Comparison of ENCODE assay signal across 14 cellular contexts in genomic region chr15:36468746-36469145, GRCh38.
DNase-seq lines count a peak whose midpoint lies in the region; ATAC-seq and TF ChIP-seq lines count a peak whose summit lies in the region.
"Had no signal": no experiment of that assay in that cellular context is flagged by ENCODE, and none has a peak within 500 bp of the region (broad histone marks: within the 10 kb centered on the region; RNA-seq: fewer than 3 reads in every experiment).

No MANE protein-coding gene starts in this region.

- no peak overlapping the region for H3K4ac ChIP-seq in neuronal stem cell (ENCODE audit: low read length)

- peak; percentile 54 for DNase-seq in NCI-H82 (lab: John Stamatoyannopoulos, UW)
- peak; percentile 97 to 100 for DNase-seq in fibroblast of lung (ENCODE audit: low read depth in 2 of 2)
- DNase-seq in neuronal stem cell (ENCODE audit: low spot score) = no peak
- DNase-seq in stimulated activated CD4-positive, alpha-beta T cell treated with anti-CD3 and anti-CD28 coated beads, Interleukin-4, amount 100 ng/mL, for 4 hours = no peak
- no peak for DNase-seq in Karpas-422
- DNase-seq in CD4-positive, alpha-beta memory T cell = no peak
- DNase-seq: body of pancreas, DMS 273 treated with DMSO at 0.1 percent for 48 hours, heart right ventricle, NCI-H226, T-cell had no signal

- H3K36me3 ChIP-seq in fibroblast of lung (ENCODE audit: control insufficient read depth, insufficient read depth, low read length) (no peaks in the 10 kb centered on the region), neuronal stem cell (replicated peaks in 1 of 2; ENCODE audit: control insufficient read depth in 2 of 2, insufficient read depth in 2 of 2, low read length in 2 of 2) (no peaks in the 10 kb centered on the region), Karpas-422 (ENCODE audit: insufficient read depth, low read length) (no peaks in the 10 kb centered on the region)
- no peaks in the 10 kb centered on the region for H3K36me3 ChIP-seq in CD4-positive, alpha-beta memory T cell (ENCODE audit: insufficient read depth, low read length)
- H3K36me3 ChIP-seq: heart right ventricle, neural progenitor cell had no signal

- ATAC-seq in GM18867 (IDR thresholded peaks at IDR 0.05; ENCODE audit: unreplicated experiment) = peak; percentile 39
- no peak for ATAC-seq in HG02571 (IDR thresholded peaks at IDR 0.05; ENCODE audit: unreplicated experiment)
- ATAC-seq: body of pancreas, T-cell had no signal

- no peak overlapping the region for H2BK15ac ChIP-seq in neuronal stem cell (ENCODE audit: low read length)

- no peak overlapping the region for H3K23ac ChIP-seq in neuronal stem cell (ENCODE audit: low read depth, low read length, poor library complexity)

- no peaks in the 10 kb centered on the region for H3K36me3 Mint-ChIP-seq in CD4-positive, alpha-beta memory T cell
- H3K36me3 Mint-ChIP-seq: neural progenitor cell, T-cell had no signal

- no peak overlapping the region for H4K8ac ChIP-seq in neuronal stem cell (ENCODE audit: low read depth, low read length)

- no peaks in the 10 kb centered on the region for H3K79me1 ChIP-seq in neuronal stem cell (ENCODE audit: low read depth, low read length)

- H3K79me2 ChIP-seq in fibroblast of lung (ENCODE audit: control insufficient read depth, insufficient read depth, low read length) = no peaks in the 10 kb centered on the region
- H3K79me2 ChIP-seq in Karpas-422 (ENCODE audit: low read length) = no peaks in the 10 kb centered on the region

- H3K9me2 ChIP-seq in Karpas-422 (replicated peaks; ENCODE audit: insufficient read depth, low read length) = no peaks in the 10 kb centered on the region

- no peak overlapping the region for H3K18ac ChIP-seq in neuronal stem cell (ENCODE audit: low read length)

- peaks cover 0 to 3% of the 10 kb centered on the region in 2 donors for H3K27me3 Mint-ChIP-seq in CD4-positive, alpha-beta memory T cell

- H2AFZ ChIP-seq in fibroblast of lung (ENCODE audit: low read length) (peak overlapping the region; percentile 9), neuronal stem cell (ENCODE audit: low read length) (peak overlapping the region; percentile 76), Karpas-422 (ENCODE audit: low read length) (no peak overlapping the region)
- H2AFZ ChIP-seq: neural progenitor cell had no signal

- H3K27ac ChIP-seq in fibroblast of lung (ENCODE audit: insufficient read depth, low read length) (peak overlapping the region; percentile 61), neuronal stem cell (replicated peaks; ENCODE audit: low read length) (no peak overlapping the region), Karpas-422 (ENCODE audit: low read length) (no peak overlapping the region)
- no peak overlapping the region for H3K27ac ChIP-seq in CD4-positive, alpha-beta memory T cell (ENCODE audit: low read depth, low read length)
- H3K27ac ChIP-seq: body of pancreas, heart right ventricle, neural progenitor cell had no signal

- H2BK120ac ChIP-seq in neuronal stem cell (ENCODE audit: low read depth, low read length) = no peak overlapping the region

- intact Hi-C loops in CD4-positive, alpha-beta memory T cell (cut with micrococcal nuclease) = no loop called here

- CTCF ChIA-PET in CD4-positive, alpha-beta memory T cell (lab: Charles Lee; ENCODE audit: partially characterized antibody) = no interaction called here

- no peak overlapping the region for H3K14ac ChIP-seq in neuronal stem cell (ENCODE audit: low read length)

- H4K20me1 ChIP-seq in fibroblast of lung (ENCODE audit: control insufficient read depth, extremely low read depth, insufficient read depth, low read length) = no peaks in the 10 kb centered on the region
- no peaks in the 10 kb centered on the region for H4K20me1 ChIP-seq in Karpas-422 (ENCODE audit: insufficient read depth, low read depth, low read length)

- TF ChIP-seq CTCF in fibroblast of lung (conservative IDR thresholded peaks at IDR 0.05 in 1 of 2, IDR thresholded peaks at IDR 0.05 in 1 of 2; ENCODE audit: low read depth in 1 of 2, low read length in 2 of 2) = no peak

- H2BK12ac ChIP-seq in neuronal stem cell (ENCODE audit: low read length) = no peak overlapping the region

- peaks cover 0 to 3% (median 0%) of the 10 kb centered on the region in 8 donors for H3K9me3 Mint-ChIP-seq in CD4-positive, alpha-beta memory T cell
- H3K9me3 Mint-ChIP-seq: neural progenitor cell had no signal

- no peak overlapping the region for H3K4me3 Mint-ChIP-seq in CD4-positive, alpha-beta memory T cell
- H3K4me3 Mint-ChIP-seq: neural progenitor cell, T-cell had no signal

- H3K27ac Mint-ChIP-seq in CD4-positive, alpha-beta memory T cell = no peak overlapping the region
- H3K27ac Mint-ChIP-seq: neural progenitor cell, T-cell had no signal

- H2AK5ac ChIP-seq in neuronal stem cell (ENCODE audit: low read depth, low read length) = no peak overlapping the region

- no peaks in the 10 kb centered on the region for H3K27me3 ChIP-seq in fibroblast of lung (ENCODE audit: control insufficient read depth, insufficient read depth, low read length)
- H3K27me3 ChIP-seq in neuronal stem cell (ENCODE audit: control insufficient read depth in 3 of 3, insufficient read depth in 3 of 3, low read depth in 1 of 3, low read length in 3 of 3) = no peaks in the 10 kb centered on the region
- H3K27me3 ChIP-seq in Karpas-422 (ENCODE audit: low read length) = no peaks in the 10 kb centered on the region
- H3K27me3 ChIP-seq in CD4-positive, alpha-beta memory T cell (ENCODE audit: insufficient read depth, low read length) = no peaks in the 10 kb centered on the region
- H3K27me3 ChIP-seq: body of pancreas, heart right ventricle, neural progenitor cell had no signal

- H3K4me2 ChIP-seq in fibroblast of lung (ENCODE audit: extremely low read depth, insufficient read depth, low read length) (peak overlapping the region; percentile 61), neuronal stem cell (ENCODE audit: insufficient read depth, low read length, poor library complexity, severe bottlenecking) (no peak overlapping the region), Karpas-422 (ENCODE audit: low read depth, low read length, poor library complexity, severe bottlenecking) (no peak overlapping the region)
- H3K4me2 ChIP-seq: neural progenitor cell had no signal

- H2BK5ac ChIP-seq in neuronal stem cell (ENCODE audit: low read length) = no peak overlapping the region

- H4K91ac ChIP-seq in neuronal stem cell (ENCODE audit: low read depth, low read length, poor library complexity) = no peak overlapping the region

- H3K4me1 ChIP-seq in fibroblast of lung (ENCODE audit: control insufficient read depth, extremely low read depth, insufficient read depth, low read length) (peaks cover 15% of the 10 kb centered on the region), neuronal stem cell (ENCODE audit: control insufficient read depth in 2 of 2, insufficient read depth in 1 of 2, low read depth in 1 of 2, low read length in 2 of 2) (peaks cover 6 to 14% of the 10 kb centered on the region in 2 donors), Karpas-422 (ENCODE audit: low read length) (no peaks in the 10 kb centered on the region)
- H3K4me1 ChIP-seq in CD4-positive, alpha-beta memory T cell (ENCODE audit: insufficient read depth, low read length) = no peaks in the 10 kb centered on the region
- H3K4me1 ChIP-seq: body of pancreas, heart right ventricle, neural progenitor cell had no signal

- POLR2A ChIA-PET in CD4-positive, alpha-beta memory T cell (lab: Charles Lee; ENCODE audit: partially characterized antibody) = no interaction called here

- H3K4me3 ChIP-seq in fibroblast of lung (replicated peaks in 1 of 4; ENCODE audit: control extremely low read depth in 1 of 4, insufficient read depth in 1 of 4, low read depth in 3 of 4, low read length in 4 of 4) (no peak overlapping the region), neuronal stem cell (ENCODE audit: low read length in 2 of 2) (no peak overlapping the region), Karpas-422 (ENCODE audit: low read length) (no peak overlapping the region)
- no peak overlapping the region for H3K4me3 ChIP-seq in CD4-positive, alpha-beta memory T cell (ENCODE audit: low read length in 2 of 2)
- H3K4me3 ChIP-seq: body of pancreas, heart right ventricle, neural progenitor cell had no signal

- H3K9ac ChIP-seq in fibroblast of lung (ENCODE audit: insufficient read depth, low read length) (no peak overlapping the region), neuronal stem cell (ENCODE audit: low read depth, low read length, poor library complexity) (no peak overlapping the region), Karpas-422 (ENCODE audit: low read length) (no peak overlapping the region)
- H3K9ac ChIP-seq: neural progenitor cell had no signal

- H3K4me1 Mint-ChIP-seq in CD4-positive, alpha-beta memory T cell = no peaks in the 10 kb centered on the region
- H3K4me1 Mint-ChIP-seq: T-cell had no signal

- no CpG with 5 or more reads among the region's 5 CpGs for whole genome bisulfite sequencing in neuronal stem cell (ENCODE audit: extremely low coverage in 2 of 2, insufficient read length in 2 of 2, insufficient replicate concordance in 1 of 2), 2 donors

- H3K9me3 ChIP-seq in fibroblast of lung (ENCODE audit: control insufficient read depth, insufficient read depth, low read depth, low read length) (no peaks in the 10 kb centered on the region), neuronal stem cell (replicated peaks in 1 of 2; ENCODE audit: control insufficient read depth in 2 of 2, insufficient read depth in 1 of 2, low read depth in 1 of 2, low read length in 2 of 2) (no peaks in the 10 kb centered on the region), Karpas-422 (ENCODE audit: low read length) (no peaks in the 10 kb centered on the region)
- no peaks in the 10 kb centered on the region for H3K9me3 ChIP-seq in CD4-positive, alpha-beta memory T cell (ENCODE audit: control insufficient read depth in 1 of 2, low read length in 2 of 2)
- H3K9me3 ChIP-seq: body of pancreas had no signal

Comparison
In these comparisons a context has a peak if more than half of its experiments do, and no peak if none do; other contexts are left out.
1. DNase-seq: peak in NCI-H82 (single experiment) and fibroblast of lung (2 of 2); none in neuronal stem cell (single experiment), stimulated activated CD4-positive, alpha-beta T cell treated with anti-CD3 and anti-CD28 coated beads, Interleukin-4, amount 100 ng/mL, for 4 hours (0 of 2), Karpas-422 (single experiment) and CD4-positive, alpha-beta memory T cell (0 of 5).